Comparison of ENCODE assay signal across 1 cellular context in the genomic region with DNA sequence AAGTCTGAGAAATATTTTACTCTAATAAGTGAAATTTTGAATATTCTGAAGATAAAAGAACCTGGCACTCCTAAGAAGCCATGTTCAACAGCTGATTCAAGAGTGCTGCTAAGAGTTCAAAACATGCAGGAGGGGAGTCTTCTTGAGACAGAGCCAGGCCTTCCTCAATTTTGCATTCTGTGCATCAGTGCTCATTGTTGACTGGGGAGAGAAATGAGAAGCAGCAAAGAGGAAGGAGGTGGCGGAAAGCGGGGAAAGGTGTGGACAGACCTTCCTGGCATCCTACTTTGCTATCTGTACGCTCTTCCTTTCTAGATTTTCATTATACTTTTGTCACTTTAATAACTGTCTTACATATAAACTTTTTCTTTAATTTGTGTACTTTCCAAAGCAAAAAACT.
TF ChIP-seq lines count a peak whose summit lies in the region.

No MANE protein-coding gene starts in this region.

TF ChIP-seq in SK-N-SH, 30 proteins besides CTCF, POLR2A, EP300 and RAD21:
- TF ChIP-seq GATA2 (CRISPR knock-in tag; IDR thresholded peaks at IDR 0.05) (no peak), FOXM1 (IDR thresholded peaks at IDR 0.05; ENCODE audit: low read depth) (no peak), FOSL2 (IDR thresholded peaks at IDR 0.05; ENCODE audit: borderline replicate concordance, low read depth) (no peak), RFX5 (IDR thresholded peaks at IDR 0.05; ENCODE audit: low read length) (no peak), RXRA (IDR thresholded peaks at IDR 0.05; ENCODE audit: borderline replicate concordance, low read depth) (no peak), GABPA (IDR thresholded peaks at IDR 0.05; ENCODE audit: low read depth) (no peak), USF1 (IDR thresholded peaks at IDR 0.05; ENCODE audit: borderline replicate concordance, low read depth) (no peak), RCOR1 (IDR thresholded peaks at IDR 0.05; ENCODE audit: low read length) (no peak), YY1 (IDR thresholded peaks at IDR 0.05; ENCODE audit: low read depth) (no peak)
- TF ChIP-seq, protein P1, sequence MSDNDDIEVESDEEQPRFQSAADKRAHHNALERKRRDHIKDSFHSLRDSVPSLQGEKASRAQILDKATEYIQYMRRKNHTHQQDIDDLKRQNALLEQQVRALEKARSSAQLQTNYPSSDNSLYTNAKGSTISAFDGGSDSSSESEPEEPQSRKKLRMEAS (IDR thresholded peaks at IDR 0.05; ENCODE audit: low read depth), result no peak
- TF ChIP-seq, protein P2, sequence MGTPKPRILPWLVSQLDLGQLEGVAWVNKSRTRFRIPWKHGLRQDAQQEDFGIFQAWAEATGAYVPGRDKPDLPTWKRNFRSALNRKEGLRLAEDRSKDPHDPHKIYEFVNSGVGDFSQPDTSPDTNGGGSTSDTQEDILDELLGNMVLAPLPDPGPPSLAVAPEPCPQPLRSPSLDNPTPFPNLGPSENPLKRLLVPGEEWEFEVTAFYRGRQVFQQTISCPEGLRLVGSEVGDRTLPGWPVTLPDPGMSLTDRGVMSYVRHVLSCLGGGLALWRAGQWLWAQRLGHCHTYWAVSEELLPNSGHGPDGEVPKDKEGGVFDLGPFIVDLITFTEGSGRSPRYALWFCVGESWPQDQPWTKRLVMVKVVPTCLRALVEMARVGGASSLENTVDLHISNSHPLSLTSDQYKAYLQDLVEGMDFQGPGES (IDR thresholded peaks at IDR 0.05; ENCODE audit: low read depth, low read length), result no peak
- TF ChIP-seq, protein P3, sequence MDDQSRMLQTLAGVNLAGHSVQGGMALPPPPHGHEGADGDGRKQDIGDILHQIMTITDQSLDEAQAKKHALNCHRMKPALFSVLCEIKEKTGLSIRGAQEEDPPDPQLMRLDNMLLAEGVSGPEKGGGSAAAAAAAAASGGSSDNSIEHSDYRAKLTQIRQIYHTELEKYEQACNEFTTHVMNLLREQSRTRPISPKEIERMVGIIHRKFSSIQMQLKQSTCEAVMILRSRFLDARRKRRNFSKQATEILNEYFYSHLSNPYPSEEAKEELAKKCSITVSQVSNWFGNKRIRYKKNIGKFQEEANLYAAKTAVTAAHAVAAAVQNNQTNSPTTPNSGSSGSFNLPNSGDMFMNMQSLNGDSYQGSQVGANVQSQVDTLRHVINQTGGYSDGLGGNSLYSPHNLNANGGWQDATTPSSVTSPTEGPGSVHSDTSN (IDR thresholded peaks at IDR 0.05), result no peak
